Comparison of ENCODE assay signal across 9 cellular contexts in the genomic region with DNA sequence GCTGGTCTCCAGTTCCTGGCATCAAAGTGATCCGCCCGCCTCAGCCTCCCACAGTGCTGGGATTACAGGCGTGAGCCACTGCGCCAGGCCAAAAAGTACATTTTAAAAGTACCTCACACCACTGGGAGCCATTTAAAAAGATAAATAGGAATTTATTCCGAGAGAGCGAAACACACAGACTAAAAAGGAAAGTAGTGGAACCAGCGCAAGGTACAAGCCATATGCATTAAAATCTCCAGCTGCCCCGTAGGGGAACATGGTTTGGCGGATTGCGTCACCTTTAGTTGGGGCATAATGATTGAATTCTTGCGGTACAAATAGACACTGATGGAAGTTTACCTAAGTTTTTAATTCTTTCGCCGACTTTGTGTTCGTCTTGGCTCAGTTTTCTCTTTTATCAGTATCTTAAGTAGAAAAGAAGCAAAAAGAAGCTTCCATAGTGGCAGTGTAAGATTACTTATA. TPM values are rescaled to one million over a fixed set of nuclear protein-coding genes. Genes with fewer than 3 reads are reported as not detected.
DNase-seq lines count a peak whose midpoint lies in the region; ATAC-seq, FAIRE-seq and TF ChIP-seq lines count a peak whose summit lies in the region.
"Had no signal": no experiment of that assay in that cellular context is flagged by ENCODE, and none has a peak within 500 bp of the region (broad histone marks: within the 10 kb centered on the region; RNA-seq: fewer than 3 reads in every experiment).

No MANE protein-coding gene starts in this region.

- H3K4me1 ChIP-seq in CD4-positive, CD25-positive, alpha-beta regulatory T cell (ENCODE audit: control insufficient read depth, insufficient read depth, low read length, poor library complexity, severe bottlenecking) = peaks cover 16% of the 10 kb centered on the region
- H3K4me1 ChIP-seq in IMR-90 (ENCODE audit: control insufficient read depth, insufficient read depth, low read length) = no peaks in the 10 kb centered on the region
- H3K4me1 ChIP-seq in astrocyte (ENCODE audit: insufficient read depth, low read length) = no peaks in the 10 kb centered on the region
- H3K4me1 ChIP-seq in OCI-LY7 (ENCODE audit: insufficient read depth, low read length, poor library complexity, severe bottlenecking) = no peaks in the 10 kb centered on the region

- TF ChIP-seq RAD21 in IMR-90 (IDR thresholded peaks at IDR 0.05; ENCODE audit: low read length) = no peak

- H3K18ac ChIP-seq in IMR-90 (ENCODE audit: low read depth, low read length) = no peak overlapping the region

- no peak for FAIRE-seq in astrocyte (lab: Jason Lieb, UNC)
- FAIRE-seq in frontal cortex (lab: Jason Lieb, UNC) = no peak

- H2AK9ac ChIP-seq in IMR-90 (replicated peaks; ENCODE audit: low read depth, low read length, poor library complexity) = peak overlapping the region; percentile 76

- DNase-seq in CD4-positive, CD25-positive, alpha-beta regulatory T cell = no peak
- DNase-seq in IMR-90 (no peak), astrocyte (ENCODE audit: low read depth) (no peak), nephron progenitor cell (no peak), OCI-LY7 (ENCODE audit: low spot score) (no peak), frontal cortex (ENCODE audit: low spot score in 2 of 2) (no peak), MV-4-11 (lab: John Stamatoyannopoulos, UW) (no peak)

- no peaks in the 10 kb centered on the region for H3K36me3 Mint-ChIP-seq in CD4-positive, CD25-positive, alpha-beta regulatory T cell
- H3K36me3 Mint-ChIP-seq in astrocyte (ENCODE audit: low read depth, unreplicated experiment) = peaks cover 2% of the 10 kb centered on the region
- no peaks in the 10 kb centered on the region for H3K36me3 Mint-ChIP-seq in nephron progenitor cell (ENCODE audit: low read depth)

- no peaks in the 10 kb centered on the region for H3K9me3 Mint-ChIP-seq in CD4-positive, CD25-positive, alpha-beta regulatory T cell
- H3K9me3 Mint-ChIP-seq in astrocyte (ENCODE audit: unreplicated experiment) (peaks cover 4% of the 10 kb centered on the region), nephron progenitor cell (peaks cover 10% of the 10 kb centered on the region)

- dilution Hi-C loops in IMR-90 (cut with HindIII; ENCODE audit: low sequenced_read_pairs, unreplicated experiment) = no loop called here

- H2AFZ ChIP-seq in IMR-90 (replicated peaks; ENCODE audit: low read length, poor library complexity) = no peak overlapping the region
- no peak overlapping the region for H2AFZ ChIP-seq in astrocyte (ENCODE audit: low read depth, low read length)
- H2AFZ ChIP-seq in OCI-LY7 (ENCODE audit: low read length) = no peak overlapping the region

- no peak overlapping the region for H4K8ac ChIP-seq in IMR-90 (ENCODE audit: low read depth in 2 of 2, low read length in 2 of 2)

- no peak overlapping the region for H4K91ac ChIP-seq in IMR-90 (ENCODE audit: insufficient read depth, low read depth, low read length)

- H3K79me2 ChIP-seq in astrocyte (ENCODE audit: insufficient read depth, low read length) (no peaks in the 10 kb centered on the region), OCI-LY7 (ENCODE audit: insufficient read depth, low read depth, low read length) (no peaks in the 10 kb centered on the region)

- BruUV-seq in IMR-90 (replicated peaks; lab: Mats Ljungman, UMichigan) (no TSS peak), OCI-LY7 (replicated peaks; lab: Mats Ljungman, UMichigan) (no TSS peak)

- no peaks in the 10 kb centered on the region for H3K9me1 ChIP-seq in IMR-90 (ENCODE audit: insufficient read depth, low read length)

- H2AK5ac ChIP-seq in IMR-90 (ENCODE audit: low read depth, low read length) = no peak overlapping the region

- H3K4me3 Mint-ChIP-seq in CD4-positive, CD25-positive, alpha-beta regulatory T cell = peak overlapping the region; percentile 83 to 92 (median 90)
- H3K4me3 Mint-ChIP-seq in astrocyte (ENCODE audit: unreplicated experiment) = peak overlapping the region; percentile 87
- H3K4me3 Mint-ChIP-seq in nephron progenitor cell = peak overlapping the region; percentile 81

- H3K9me3 ChIP-seq in CD4-positive, CD25-positive, alpha-beta regulatory T cell (ENCODE audit: control insufficient read depth in 2 of 2, low read length in 2 of 2) = no peaks in the 10 kb centered on the region
- H3K9me3 ChIP-seq in IMR-90 (ENCODE audit: control insufficient read depth, insufficient read depth, low read length) = no peaks in the 10 kb centered on the region; the same call in 1 of the 2 replicates
- H3K9me3 ChIP-seq in astrocyte (ENCODE audit: insufficient read depth, low read depth, low read length) = no peaks in the 10 kb centered on the region
- no peaks in the 10 kb centered on the region for H3K9me3 ChIP-seq in OCI-LY7 (ENCODE audit: low read length)

- H3K4me3 ChIP-seq in CD4-positive, CD25-positive, alpha-beta regulatory T cell (ENCODE audit: low read depth, low read length) = peak overlapping the region; percentile 64
- H3K4me3 ChIP-seq in IMR-90 (ENCODE audit: insufficient read depth, low read depth, low read length) = peak overlapping the region; percentile 72; the same call in 1 of the 2 replicates
- no peak overlapping the region for H3K4me3 ChIP-seq in astrocyte (ENCODE audit: insufficient read depth, low read depth, low read length)
- H3K4me3 ChIP-seq in OCI-LY7 (ENCODE audit: low read depth, low read length, poor library complexity, severe bottlenecking) = no peak overlapping the region

- H3K27me3 ChIP-seq in CD4-positive, CD25-positive, alpha-beta regulatory T cell (ENCODE audit: control insufficient read depth, insufficient read depth, low read length) = peaks cover 34% of the 10 kb centered on the region
- H3K27me3 ChIP-seq in IMR-90 (ENCODE audit: control insufficient read depth, insufficient read depth, low read length) = peaks cover 10% of the 10 kb centered on the region
- H3K27me3 ChIP-seq in astrocyte (ENCODE audit: insufficient read depth, low read length) = peaks cover 20% of the 10 kb centered on the region

- intact Hi-C loops in IMR-90 (cut with micrococcal nuclease) = loop anchor here (2.0 kb wide), 1 partner anchor 40 kb away; a partner anchor contains a TSS
- intact Hi-C loops in OCI-LY7 (cut with micrococcal nuclease; ENCODE audit: unreplicated experiment) = loop anchor here (10.0 kb wide), 1 partner anchor 248 kb away; no protein-coding TSS in a partner anchor

- no peak overlapping the region for H3K14ac ChIP-seq in IMR-90 (replicated peaks; ENCODE audit: low read depth, low read length)

- no peak overlapping the region for H3K23ac ChIP-seq in IMR-90 (ENCODE audit: low read depth, low read length)

- no peaks in the 10 kb centered on the region for H3K36me3 ChIP-seq in CD4-positive, CD25-positive, alpha-beta regulatory T cell (ENCODE audit: control insufficient read depth, insufficient read depth, low read length)
- H3K36me3 ChIP-seq in IMR-90 (ENCODE audit: control insufficient read depth, insufficient read depth, low read length) (no peaks in the 10 kb centered on the region), astrocyte (ENCODE audit: insufficient read depth, low read length) (no peaks in the 10 kb centered on the region), OCI-LY7 (ENCODE audit: insufficient read depth, low read length) (no peaks in the 10 kb centered on the region)

- TF ChIP-seq CTCF in IMR-90 (conservative IDR thresholded peaks at IDR 0.05; ENCODE audit: low read depth, low read length) = no peak
- no peak for TF ChIP-seq CTCF in astrocyte (IDR thresholded peaks at IDR 0.05; ENCODE audit: insufficient read depth, low read depth, low read length)
- TF ChIP-seq CTCF in nephron progenitor cell (IDR thresholded peaks at IDR 0.05) = no peak
- TF ChIP-seq CTCF in OCI-LY7 (conservative IDR thresholded peaks at IDR 0.05; ENCODE audit: low read length) = no peak

- no peak overlapping the region for H2BK20ac ChIP-seq in IMR-90 (ENCODE audit: low read depth, low read length)

- no peak overlapping the region for H3K27ac ChIP-seq in CD4-positive, CD25-positive, alpha-beta regulatory T cell (ENCODE audit: insufficient read depth, low read length, poor library complexity, severe bottlenecking)
- H3K27ac ChIP-seq in IMR-90 (ENCODE audit: insufficient read depth, low read length) (no peak overlapping the region), astrocyte (ENCODE audit: low read depth, low read length) (no peak overlapping the region), OCI-LY7 (ENCODE audit: low read depth, low read length, poor library complexity, severe bottlenecking) (no peak overlapping the region)

- no peaks in the 10 kb centered on the region for H3K9me2 ChIP-seq in OCI-LY7 (ENCODE audit: insufficient read depth, low read length)

- in situ Hi-C loops in IMR-90 (cut with MboI; ENCODE audit: low sequenced_read_pairs) = no loop called here

- H3K27ac Mint-ChIP-seq in CD4-positive, CD25-positive, alpha-beta regulatory T cell = no peak overlapping the region
- H3K27ac Mint-ChIP-seq in astrocyte (ENCODE audit: unreplicated experiment) = no peak overlapping the region
- H3K27ac Mint-ChIP-seq in nephron progenitor cell = no peak overlapping the region

- H4K5ac ChIP-seq in IMR-90 (ENCODE audit: low read depth, low read length) = no peak overlapping the region

- CTCF ChIA-PET in IMR-90 (lab: Yijun Ruan, JAX) = interaction anchor here (0.5 to 1.3 kb wide), 3 partner anchors 13 to 457 kb away, joined by 3 to 4 read pairs (median 4); no protein-coding TSS in a partner anchor
- CTCF ChIA-PET in OCI-LY7 (lab: Charles Lee; ENCODE audit: unreplicated experiment) = no interaction called here

- TF ChIP-seq POLR2A in IMR-90 (IDR thresholded peaks at IDR 0.05; ENCODE audit: low read depth, low read length) = no peak

- H3K4me1 Mint-ChIP-seq in CD4-positive, CD25-positive, alpha-beta regulatory T cell = peaks cover 0 to 22% (median 5%) of the 10 kb centered on the region in 4 donors
- H3K4me1 Mint-ChIP-seq in astrocyte (ENCODE audit: low read depth, unreplicated experiment) = no peaks in the 10 kb centered on the region
- peaks cover 13% of the 10 kb centered on the region for H3K4me1 Mint-ChIP-seq in nephron progenitor cell

- no peak overlapping the region for H2BK15ac ChIP-seq in IMR-90 (ENCODE audit: low read depth, low read length)

- no peak overlapping the region for H2BK120ac ChIP-seq in IMR-90 (ENCODE audit: low read depth, low read length)

- no peak overlapping the region for H3K56ac ChIP-seq in IMR-90 (ENCODE audit: extremely low read depth, insufficient read depth, low read length)

- WGBS in IMR-90 (ENCODE audit: extremely low coverage in 2 of 2, insufficient read length in 1 of 2), 2 experiments = no CpG with 5 or more reads among the region's 14 CpGs

- H4K20me1 ChIP-seq in IMR-90 (ENCODE audit: insufficient read depth, low read length) = no peaks in the 10 kb centered on the region
- H4K20me1 ChIP-seq in astrocyte (ENCODE audit: insufficient read depth, low read length) = no peaks in the 10 kb centered on the region
- H4K20me1 ChIP-seq in OCI-LY7 (ENCODE audit: insufficient read depth, low read length) = no peaks in the 10 kb centered on the region

- POLR2A ChIA-PET in IMR-90 (lab: Charles Lee; ENCODE audit: unreplicated experiment) = no interaction called here
- POLR2A ChIA-PET in OCI-LY7 (lab: Charles Lee) = interaction anchor here (0.6 to 0.8 kb wide), 2 partner anchors 9 to 131 kb away, joined by 3 read pairs; no protein-coding TSS in a partner anchor

- peak overlapping the region; percentile 97 for H3K4me2 ChIP-seq in IMR-90 (ENCODE audit: low read depth, low read length)
- H3K4me2 ChIP-seq in astrocyte (ENCODE audit: low read length) = peak overlapping the region; percentile 96
- no peak overlapping the region for H3K4me2 ChIP-seq in OCI-LY7 (ENCODE audit: low read length)

- H3K27me3 Mint-ChIP-seq in CD4-positive, CD25-positive, alpha-beta regulatory T cell = peaks cover 42% of the 10 kb centered on the region
- peaks cover 12% of the 10 kb centered on the region for H3K27me3 Mint-ChIP-seq in astrocyte (ENCODE audit: low read depth, unreplicated experiment)
- peaks cover 57% of the 10 kb centered on the region for H3K27me3 Mint-ChIP-seq in nephron progenitor cell (ENCODE audit: low read depth, poor library complexity)

- no peak overlapping the region for H3K9ac ChIP-seq in IMR-90 (ENCODE audit: low read depth, low read length)
- H3K9ac ChIP-seq in astrocyte (ENCODE audit: low read length) = no peak overlapping the region

- no peak for ATAC-seq in CD4-positive, CD25-positive, alpha-beta regulatory T cell (ENCODE audit: low read depth in 2 of 2)
- ATAC-seq in IMR-90 (ENCODE audit: low read depth) (no peak), HG03097 (IDR thresholded peaks at IDR 0.05; ENCODE audit: low FRiP score, unreplicated experiment) (no peak)

- H2BK5ac ChIP-seq in IMR-90 (ENCODE audit: low read depth, low read length, poor library complexity, severe bottlenecking) = no peak overlapping the region

- H3K79me1 ChIP-seq in IMR-90 (ENCODE audit: low read depth in 1 of 2, low read length in 2 of 2) = no peaks in the 10 kb centered on the region

- H3K4ac ChIP-seq in IMR-90 (ENCODE audit: low read depth, low read length) = no peak overlapping the region

RNA-seq across cellular contexts. Expression of a gene that starts 1.3 kb away (rescaled TPM):
- total RNA-seq in CD4-positive, CD25-positive, alpha-beta regulatory T cell = not detected
- polyA plus RNA-seq in CD4-positive, CD25-positive, alpha-beta regulatory T cell = under 1 TPM in 1 of 4 donors, not detected in 3; 0.46 TPM
- total RNA-seq in IMR-90 (2012; rRNA removed) = under 0.01 TPM in 1 of 2 replicates, not detected in the other
- polyA plus RNA-seq in IMR-90 (2012; rRNA removed) = not detected in 2 replicates
- not detected in 2 replicates for polyA plus RNA-seq in IMR-90 (2012; cell fraction: cytosol; rRNA removed)
- polyA plus RNA-seq in IMR-90 (2012; cell fraction: nucleus; rRNA removed; ENCODE audit: low replicate concordance) = 0.03 TPM in 1 of 2 replicates, not detected in the other
- total RNA-seq in astrocyte = 0.34 TPM in 1 of 2 replicates, not detected in the other
- not detected in 2 replicates for total RNA-seq in OCI-LY7 (2014; rRNA removed; shearing (Covaris generic))
- total RNA-seq in OCI-LY7 (2022) = not detected in 2 replicates
- under 0.01 TPM for total RNA-seq in frontal cortex
- total RNA-seq: lung microvascular endothelial cell had no signal

RNA-seq across cellular contexts. Expression of a gene that starts 23.9 kb away (rescaled TPM):
- total RNA-seq in CD4-positive, CD25-positive, alpha-beta regulatory T cell = 0.39 TPM
- not detected for polyA plus RNA-seq in CD4-positive, CD25-positive, alpha-beta regulatory T cell
- total RNA-seq in IMR-90 (2012; rRNA removed) = not detected in 2 replicates
- polyA plus RNA-seq in IMR-90 (2012; rRNA removed) = not detected in 2 replicates
- polyA plus RNA-seq in IMR-90 (2012; cell fraction: cytosol; rRNA removed) = not detected in 2 replicates
- polyA plus RNA-seq in IMR-90 (2012; cell fraction: nucleus; rRNA removed; ENCODE audit: low replicate concordance) = not detected in 2 replicates
- not detected in 2 replicates for total RNA-seq in astrocyte
- not detected in 2 replicates for total RNA-seq in OCI-LY7 (2014; rRNA removed; shearing (Covaris generic))
- not detected in 2 replicates for total RNA-seq in OCI-LY7 (2022)
- total RNA-seq in frontal cortex = 0.41 TPM
- total RNA-seq: lung microvascular endothelial cell had no signal

RNA-seq across cellular contexts. Expression of a gene that starts 38.9 kb away (rescaled TPM):
- 7.5 TPM for total RNA-seq in CD4-positive, CD25-positive, alpha-beta regulatory T cell
- 1 to 10 TPM in 3 of 4 donors, under 1 TPM in 1; 0.97 to 4.1 (median 3.1) TPM for polyA plus RNA-seq in CD4-positive, CD25-positive, alpha-beta regulatory T cell
- total RNA-seq in IMR-90 (2012; rRNA removed) = 4.5 and 4.7 TPM in 2 replicates
- polyA plus RNA-seq in IMR-90 (2012; rRNA removed) = 3.1 and 3.2 TPM in 2 replicates
- polyA plus RNA-seq in IMR-90 (2012; cell fraction: cytosol; rRNA removed) = 1.5 and 3.4 TPM in 2 replicates
- 6.1 and 14.6 TPM in 2 replicates for polyA plus RNA-seq in IMR-90 (2012; cell fraction: nucleus; rRNA removed; ENCODE audit: low replicate concordance)
- 7.8 and 7.9 TPM in 2 replicates for total RNA-seq in astrocyte
- total RNA-seq in OCI-LY7 (2014; rRNA removed; shearing (Covaris generic)) = 0.10 TPM in 1 of 2 replicates, not detected in the other
- not detected in 2 replicates for total RNA-seq in OCI-LY7 (2022)
- 21.6 TPM for total RNA-seq in frontal cortex

RNA-seq across cellular contexts. Expression of a gene that starts 42.4 kb away (rescaled TPM):
- not detected for total RNA-seq in CD4-positive, CD25-positive, alpha-beta regulatory T cell
- polyA plus RNA-seq in CD4-positive, CD25-positive, alpha-beta regulatory T cell = not detected
- total RNA-seq in IMR-90 (2012; rRNA removed) (not detected in 2 replicates), astrocyte (2.1 and 2.4 TPM in 2 replicates), OCI-LY7 (2022) (not detected in 2 replicates), frontal cortex (9.4 TPM)
- polyA plus RNA-seq in IMR-90 (2012; rRNA removed) = 0.03 TPM in 1 of 2 replicates, not detected in the other
- not detected in 2 replicates for polyA plus RNA-seq in IMR-90 (2012; cell fraction: cytosol; rRNA removed)
- 0.32 and 0.50 TPM in 2 replicates for polyA plus RNA-seq in IMR-90 (2012; cell fraction: nucleus; rRNA removed; ENCODE audit: low replicate concordance)
- total RNA-seq in OCI-LY7 (2014; rRNA removed; shearing (Covaris generic)) = not detected in 2 replicates

Comparison
In these comparisons a context has a peak if more than half of its experiments do, and no peak if none do; other contexts are left out.
1. H3K4me3 ChIP-seq: peak in CD4-positive, CD25-positive, alpha-beta regulatory T cell (single experiment) and IMR-90 (single experiment); none in astrocyte (single experiment) and OCI-LY7 (single experiment).
2. Peak in every context shown above with its lines, with median percentiles within 50 percentile points of each other: H3K4me3 Mint-ChIP-seq.